ENCODE assay signal across 11 cellular contexts in genomic region chr10:61628875-61629513, GRCh38. TPM values are rescaled to one million over a fixed set of nuclear protein-coding genes. Genes with fewer than 3 reads are reported as not detected.
DNase-seq lines count a peak whose midpoint lies in the region; ATAC-seq and TF ChIP-seq lines count a peak whose summit lies in the region.
"Had no signal": no experiment of that assay in that cellular context is flagged by ENCODE, and none has a peak within 500 bp of the region (broad histone marks: within the 10 kb centered on the region; RNA-seq: fewer than 3 reads in every experiment).

No MANE protein-coding gene starts in this region.

- DNase-seq in A172 (ENCODE audit: low spot score) (peak; percentile 86), LHCN-M2 (ENCODE audit: low read depth) (peak; percentile 85), lower lobe of right lung (no peak), DMS53 treated with DMSO at 0.1 percent for 48 hours (lab: John Stamatoyannopoulos, UW; ENCODE audit: unreplicated experiment) (no peak), COLO829 (ENCODE audit: low spot score) (no peak)
- no peak for DNase-seq in activated CD4-positive, alpha-beta memory T cell treated with anti-CD3 and anti-CD28 coated beads, Interleukin-2, amount 10 ng/mL, durations not matched to agents 7 days and 5 days
- DNase-seq: AML-193, MV-4-11 had no signal

- H3K27me3 ChIP-seq in lower lobe of right lung (ENCODE audit: low read depth), result no peaks in the 10 kb centered on the region

- no peak overlapping the region for H3K4me3 Mint-ChIP-seq in activated CD4-positive, alpha-beta memory T cell treated with anti-CD3 and anti-CD28 coated beads, Interleukin-2, amount 10 ng/mL, durations not matched to agents 7 days and 5 days
- H3K4me3 Mint-ChIP-seq: activated T-helper 1 cell treated with anti-CD3 and anti-CD28 coated beads, Interleukin-12 subunit alpha, Interleukin-12 subunit beta, Interleukin-2, Interleukin-4 antibody, amounts not matched to agents 30 ng/mL and 10 ng/mL and 1 ng/mL, durations not matched to agents 14 hours and 24 hours and 36 hours had no signal

- TF ChIP-seq CTCF in lower lobe of right lung (IDR thresholded peaks at IDR 0.05), result no peak

- POLR2A ChIA-PET in activated CD4-positive, alpha-beta memory T cell treated with anti-CD3 and anti-CD28 coated beads, Interleukin-2, amount 10 ng/mL, durations not matched to agents 7 days and 5 days (lab: Charles Lee), result no interaction called here

- no peaks in the 10 kb centered on the region for H3K36me3 Mint-ChIP-seq in activated CD4-positive, alpha-beta memory T cell treated with anti-CD3 and anti-CD28 coated beads, Interleukin-2, amount 10 ng/mL, durations not matched to agents 7 days and 5 days (ENCODE audit: low read depth)

- peaks cover 4% of the 10 kb centered on the region for H3K27me3 Mint-ChIP-seq in activated CD4-positive, alpha-beta memory T cell treated with anti-CD3 and anti-CD28 coated beads, Interleukin-2, amount 10 ng/mL, durations not matched to agents 7 days and 5 days

- no peak overlapping the region for H3K4me3 ChIP-seq in lower lobe of right lung

- no peaks in the 10 kb centered on the region for H3K4me1 Mint-ChIP-seq in activated CD4-positive, alpha-beta memory T cell treated with anti-CD3 and anti-CD28 coated beads, Interleukin-2, amount 10 ng/mL, durations not matched to agents 7 days and 5 days

- peak overlapping the region; percentile 41 for H3K27ac ChIP-seq in cingulate gyrus (ENCODE audit: low read depth, low read length)
- H3K27ac ChIP-seq in lower lobe of right lung, result peak overlapping the region; percentile 53

- peak; percentile 93 to 94 for ATAC-seq in lower lobe of right lung
- no peak for ATAC-seq in GM18873 (IDR thresholded peaks at IDR 0.05; ENCODE audit: low FRiP score, unreplicated experiment)

- CTCF ChIA-PET in activated CD4-positive, alpha-beta memory T cell treated with anti-CD3 and anti-CD28 coated beads, Interleukin-2, amount 10 ng/mL, durations not matched to agents 7 days and 5 days (lab: Charles Lee), result no interaction called here

- intact Hi-C loops in lower lobe of right lung (cut with DNase I), result no loop called here

- no peaks in the 10 kb centered on the region for H3K9me3 ChIP-seq in lower lobe of right lung

- no peaks in the 10 kb centered on the region for H3K9me3 Mint-ChIP-seq in activated CD4-positive, alpha-beta memory T cell treated with anti-CD3 and anti-CD28 coated beads, Interleukin-2, amount 10 ng/mL, durations not matched to agents 7 days and 5 days
- H3K9me3 Mint-ChIP-seq: activated T-helper 1 cell treated with anti-CD3 and anti-CD28 coated beads, Interleukin-12 subunit alpha, Interleukin-12 subunit beta, Interleukin-2, Interleukin-4 antibody, amounts not matched to agents 30 ng/mL and 10 ng/mL and 1 ng/mL, durations not matched to agents 14 hours and 24 hours and 36 hours had no signal

- H3K4me1 ChIP-seq in lower lobe of right lung, result peaks cover 18% of the 10 kb centered on the region

- H3K36me3 ChIP-seq in lower lobe of right lung, result no peaks in the 10 kb centered on the region

- H3K27ac Mint-ChIP-seq in activated CD4-positive, alpha-beta memory T cell treated with anti-CD3 and anti-CD28 coated beads, Interleukin-2, amount 10 ng/mL, durations not matched to agents 7 days and 5 days, result no peak overlapping the region
- H3K27ac Mint-ChIP-seq: activated T-helper 1 cell treated with anti-CD3 and anti-CD28 coated beads, Interleukin-12 subunit alpha, Interleukin-12 subunit beta, Interleukin-2, Interleukin-4 antibody, amounts not matched to agents 30 ng/mL and 10 ng/mL and 1 ng/mL, durations not matched to agents 14 hours and 24 hours and 36 hours had no signal

RNA-seq across cellular contexts. Expression of gene CABCOCO1, which starts 33.7 kb away (rescaled TPM):
- 0.33 and 1.1 TPM in 2 replicates for total RNA-seq in A172 (2014; rRNA removed; shearing (Covaris generic))
- total RNA-seq in LHCN-M2 (2014; rRNA removed) (0.40 TPM in 1 of 2 replicates, not detected in the other), lower lobe of right lung (3.5 TPM)
- polyA plus RNA-seq in LHCN-M2 (2012), result 0.30 TPM
- total RNA-seq in activated CD4-positive, alpha-beta memory T cell treated with anti-CD3 and anti-CD28 coated beads, Interleukin-2, amount 10 ng/mL, durations not matched to agents 7 days and 5 days, result not detected
- total RNA-seq: activated T-helper 1 cell treated with anti-CD3 and anti-CD28 coated beads, Interleukin-12 subunit alpha, Interleukin-12 subunit beta, Interleukin-2, Interleukin-4 antibody, amounts not matched to agents 30 ng/mL and 10 ng/mL and 1 ng/mL, durations not matched to agents 14 hours and 24 hours and 36 hours had no signal

Comparison
In these comparisons a context has a peak if more than half of its experiments do, and no peak if none do; other contexts are left out.
1. DNase-seq: peak in A172 (single experiment) and LHCN-M2 (single experiment); none in lower lobe of right lung (single experiment), activated CD4-positive, alpha-beta memory T cell treated with anti-CD3 and anti-CD28 coated beads, Interleukin-2, amount 10 ng/mL, durations not matched to agents 7 days and 5 days (single experiment), DMS53 treated with DMSO at 0.1 percent for 48 hours (single experiment) and COLO829 (single experiment).